ENCODE assay signal across 13 cellular contexts in the genomic region with DNA sequence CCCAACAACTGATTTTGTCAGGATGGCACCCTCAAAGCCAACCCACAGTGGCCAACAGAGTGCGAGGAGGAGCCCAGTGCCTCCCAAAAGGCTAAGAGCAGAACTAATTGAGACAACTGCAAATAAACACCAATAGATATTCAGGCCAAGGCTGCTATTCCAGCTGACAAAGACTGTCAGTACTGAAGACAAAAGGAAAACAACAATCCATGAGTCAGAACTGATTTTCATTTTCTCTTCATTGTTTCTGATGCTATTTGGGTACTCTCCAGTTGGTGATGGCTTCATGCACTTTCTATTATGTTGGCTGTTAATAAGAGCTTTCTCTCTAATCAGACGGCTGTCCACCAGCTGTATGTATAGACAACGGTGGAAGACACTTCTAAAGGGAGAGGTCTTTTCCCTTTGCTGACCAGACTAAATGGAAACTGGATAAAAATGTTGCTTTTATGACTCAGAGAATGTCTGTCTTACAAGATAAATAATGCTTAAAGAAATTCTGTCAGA.
DNase-seq lines count a peak whose midpoint lies in the region; ATAC-seq, FAIRE-seq and TF ChIP-seq lines count a peak whose summit lies in the region.
"Had no signal": no experiment of that assay in that cellular context is flagged by ENCODE, and none has a peak within 500 bp of the region (broad histone marks: within the 10 kb centered on the region; RNA-seq: fewer than 3 reads in every experiment).

No MANE protein-coding gene starts in this region.

- H3K9me2 ChIP-seq in neural cell (ENCODE audit: insufficient read depth, low read length) = no peaks in the 10 kb centered on the region

- H3K4me2 ChIP-seq in neural cell (ENCODE audit: low read length) = no peak overlapping the region

- H3K4me3 ChIP-seq in endocrine pancreas (ENCODE audit: control insufficient read depth, insufficient read depth, low read length) (peak overlapping the region; percentile 81), neural cell (ENCODE audit: low read length) (no peak overlapping the region), transverse colon (no peak overlapping the region)
- H3K4me3 ChIP-seq: gastroesophageal sphincter, spleen had no signal

- TF ChIP-seq POLR2A in transverse colon (IDR thresholded peaks at IDR 0.05) = no peak

- H3K36me3 ChIP-seq in endocrine pancreas (ENCODE audit: control insufficient read depth, insufficient read depth, low read length) = no peaks in the 10 kb centered on the region
- H3K36me3 ChIP-seq in neural cell (ENCODE audit: insufficient read depth, low read length) = no peaks in the 10 kb centered on the region
- H3K36me3 ChIP-seq in transverse colon = no peaks in the 10 kb centered on the region
- H3K36me3 ChIP-seq: spleen had no signal

- no peak overlapping the region for H3K9ac ChIP-seq in endocrine pancreas (ENCODE audit: control insufficient read depth, insufficient read depth, low read length)
- no peak overlapping the region for H3K9ac ChIP-seq in neural cell (ENCODE audit: low read length)

- H3K27me3 ChIP-seq in endocrine pancreas (ENCODE audit: control insufficient read depth, insufficient read depth, low read length) = no peaks in the 10 kb centered on the region
- H3K27me3 ChIP-seq in neural cell (ENCODE audit: insufficient read depth, low read depth, low read length) = no peaks in the 10 kb centered on the region
- no peaks in the 10 kb centered on the region for H3K27me3 ChIP-seq in transverse colon
- H3K27me3 ChIP-seq: gastroesophageal sphincter, spleen had no signal

- peaks cover 8% of the 10 kb centered on the region for H3K4me1 ChIP-seq in endocrine pancreas (ENCODE audit: control insufficient read depth, insufficient read depth, low read length)
- peaks cover 0 to 5% (median 2%) of the 10 kb centered on the region in 4 donors for H3K4me1 ChIP-seq in transverse colon
- H3K4me1 ChIP-seq: gastroesophageal sphincter, spleen had no signal

- in situ Hi-C loops in transverse colon (cut with MboI; ENCODE audit: low pct_ligation_motif_present in 1 of 4, low pct_unique_long_range_greater_than_20kb in 1 of 4, low sequenced_read_pairs in 3 of 4) = no loop called here

- intact Hi-C loops in transverse colon (cut with DNase I; ENCODE audit: low total_unique reads) (no loop called here), sciatic nerve (cut with DNase I) (no loop called here)

- FAIRE-seq in GM18507 (lab: Jason Lieb, UNC) = peak; percentile 29

- TF ChIP-seq EP300 in neural cell (conservative IDR thresholded peaks at IDR 0.05; ENCODE audit: poor library complexity, severe bottlenecking) (no peak), transverse colon (IDR thresholded peaks at IDR 0.05; ENCODE audit: low read depth) (no peak)

- no peak for TF ChIP-seq RAD21 in neural cell (conservative IDR thresholded peaks at IDR 0.05)

- no peaks in the 10 kb centered on the region for H3K79me2 ChIP-seq in neural cell (replicated peaks; ENCODE audit: insufficient read depth, low read length)

- no peaks in the 10 kb centered on the region for H4K20me1 ChIP-seq in neural cell (ENCODE audit: insufficient read depth)

- H3K9me3 ChIP-seq in endocrine pancreas (ENCODE audit: control insufficient read depth, low read length) (no peaks in the 10 kb centered on the region), neural cell (ENCODE audit: low read length) (no peaks in the 10 kb centered on the region), transverse colon (no peaks in the 10 kb centered on the region)
- H3K9me3 ChIP-seq: gastroesophageal sphincter, spleen had no signal

- ATAC-seq in HG02840 (IDR thresholded peaks at IDR 0.05; ENCODE audit: low FRiP score, unreplicated experiment) (no peak), sciatic nerve (no peak)
- ATAC-seq: activated CD8-positive, alpha-beta memory T cell treated with anti-CD3 and anti-CD28 coated beads, Interleukin-2, amount 10 ng/mL, durations not matched to agents 7 days and 5 days; gastroesophageal sphincter had no signal

- no peak overlapping the region for H2AFZ ChIP-seq in neural cell (ENCODE audit: low read depth, low read length)

- TF ChIP-seq CTCF in neural cell (IDR thresholded peaks at IDR 0.05; ENCODE audit: poor library complexity, severe bottlenecking) (no peak), transverse colon (IDR thresholded peaks at IDR 0.05) (no peak)

- no peaks in the 10 kb centered on the region for H3F3A ChIP-seq in neural cell (ENCODE audit: insufficient read depth, low read length, poor library complexity, severe bottlenecking)

- 51 to 54% methylated on average over 3 of the region's 3 CpGs for WGBS in transverse colon (ENCODE audit: low coverage in 1 of 2), 2 donors

- DNase-seq in GM18507 (ENCODE audit: extremely low spot score, insufficient read length, low read depth) = no peak
- DNase-seq in NCI-H748 treated with DMSO at 0.1 percent for 48 hours (lab: John Stamatoyannopoulos, UW) = peak; percentile 70
- DNase-seq in transverse colon = no peak
- DNase-seq in sciatic nerve (ENCODE audit: low spot score) = no peak
- DNase-seq in iPS-NIHi11 (ENCODE audit: low spot score) = no peak
- DNase-seq: activated CD8-positive, alpha-beta memory T cell treated with anti-CD3 and anti-CD28 coated beads, Interleukin-2, amount 10 ng/mL, durations not matched to agents 7 days and 5 days; CD4-positive, alpha-beta memory T cell; NK-92 treated with Interleukin-12 subunit alpha and Interleukin-12 subunit beta, amount 100 ng/mL, for 24 hours; spleen had no signal

- peak overlapping the region; percentile 25 for H3K27ac ChIP-seq in neural cell (ENCODE audit: low read length)
- no peak overlapping the region for H3K27ac ChIP-seq in transverse colon
- H3K27ac ChIP-seq: gastroesophageal sphincter, spleen had no signal

TF ChIP-seq in neural cell, 6 proteins besides CTCF, POLR2A, EP300 and RAD21:
- TF ChIP-seq POLR2AphosphoS5 (IDR thresholded peaks at IDR 0.05) (no peak), MXI1 (conservative IDR thresholded peaks at IDR 0.05; ENCODE audit: poor library complexity, severe bottlenecking) (no peak), SMC3 (conservative IDR thresholded peaks at IDR 0.05; ENCODE audit: poor library complexity) (no peak), REST (IDR thresholded peaks at IDR 0.05; ENCODE audit: borderline replicate concordance) (no peak), EZH2 (IDR thresholded peaks at IDR 0.05; ENCODE audit: borderline replicate concordance, insufficient read depth, low read length, poor library complexity, severe bottlenecking) (no peak)
